Comparison of ENCODE assay signal across 1 cellular context in the genomic region with DNA sequence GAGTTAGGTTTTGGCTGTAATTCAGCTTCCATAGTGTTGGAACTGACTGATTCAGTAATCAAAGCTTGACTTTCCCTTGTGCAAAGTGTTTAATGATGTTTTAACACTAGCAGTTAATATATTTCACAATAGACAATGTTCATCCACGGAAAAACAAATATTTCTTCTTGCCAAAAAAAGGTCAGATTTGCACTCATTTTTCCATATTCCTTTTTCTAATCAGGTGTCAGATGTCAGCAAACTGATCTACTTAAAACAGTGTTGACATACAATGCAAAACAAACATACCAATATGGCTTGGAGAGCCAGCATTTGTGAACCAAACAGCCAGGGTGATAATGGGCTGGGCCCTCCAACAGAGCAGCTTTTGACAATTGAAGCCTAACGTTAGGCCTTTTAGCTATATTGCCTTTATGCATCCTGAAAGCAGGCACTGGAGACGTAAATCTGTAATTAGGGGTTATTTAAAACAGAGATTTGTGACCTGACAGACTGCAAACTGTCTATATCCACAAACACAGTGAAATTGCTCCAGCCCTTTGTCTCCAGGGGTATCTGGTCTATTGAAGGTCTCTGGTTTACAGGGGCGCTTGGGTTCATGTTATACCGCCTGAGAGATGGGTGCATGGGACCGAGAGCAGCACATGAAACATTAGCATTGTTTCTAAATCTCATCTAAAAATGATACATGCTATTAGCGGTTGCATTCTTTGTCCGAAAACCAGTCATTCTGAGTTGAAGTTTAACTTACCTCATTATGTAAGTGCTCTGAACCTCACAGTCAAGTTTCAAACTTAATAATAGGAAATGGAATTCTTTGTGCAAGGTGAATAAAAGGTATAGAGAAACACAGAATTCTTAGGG.
TF ChIP-seq lines count a peak whose summit lies in the region.

No MANE protein-coding gene starts in this region.

TF ChIP-seq in K562, 482 proteins besides CTCF, POLR2A, EP300 and RAD21:
- TF ChIP-seq HDAC6 (IDR thresholded peaks at IDR 0.05; ENCODE audit: low read depth, low read length) (no peak), HNRNPK (IDR thresholded peaks at IDR 0.05; ENCODE audit: low read depth, low read length, poor library complexity, severe bottlenecking) (no peak), THAP7 (CRISPR knock-in tag; IDR thresholded peaks at IDR 0.05) (no peak), CEBPB (tag; IDR thresholded peaks at IDR 0.05) (peak; percentile 27; the same call in 1 of the 2 replicates)
